Comparison of ENCODE assay signal across 14 cellular contexts in the genomic region with DNA sequence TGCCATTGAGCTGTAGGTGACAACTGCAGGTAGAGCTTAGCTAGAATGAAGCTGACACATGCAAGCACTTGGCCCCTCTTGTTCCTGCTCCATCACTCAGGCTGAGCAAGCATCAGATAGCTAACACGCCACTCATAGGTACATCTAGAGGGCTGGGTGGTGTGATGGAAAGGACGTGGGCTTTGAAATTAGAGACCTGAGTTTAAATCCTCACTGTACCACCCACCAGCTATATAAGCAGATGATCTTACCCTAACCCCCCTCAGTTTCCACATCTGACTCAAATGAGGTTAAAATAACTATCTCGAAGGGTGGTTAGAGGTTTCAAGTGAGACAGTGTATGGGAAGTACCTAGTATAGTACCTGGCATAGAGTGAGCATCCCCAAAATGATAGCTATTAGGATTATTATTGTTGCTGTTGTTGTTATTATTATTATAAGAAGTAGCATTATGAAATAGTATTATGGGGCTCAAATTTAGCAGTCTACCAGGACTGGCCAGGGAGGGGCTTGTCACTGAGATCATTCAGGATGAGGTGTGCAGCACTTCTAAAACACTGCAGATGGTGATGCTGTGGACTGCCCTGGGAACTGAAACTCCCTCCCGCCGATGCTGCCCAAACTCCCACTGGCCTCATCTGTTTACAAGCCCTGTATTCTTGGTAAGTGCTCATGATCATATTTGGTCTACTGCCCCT. TPM values are rescaled to one million over a fixed set of nuclear protein-coding genes. Genes with fewer than 3 reads are reported as not detected.
A peak's percentile ranks its signal among the peaks of the same experiment; 100 is the strongest.
DNase-seq lines count a peak whose midpoint lies in the region; ATAC-seq, FAIRE-seq and TF ChIP-seq lines count a peak whose summit lies in the region.
"Had no signal": no experiment of that assay in that cellular context is flagged by ENCODE, and none has a peak within 500 bp of the region (broad histone marks: within the 10 kb centered on the region; RNA-seq: fewer than 3 reads in every experiment).

No MANE protein-coding gene starts in this region.

- H3K36me3 ChIP-seq in spleen (no peaks in the 10 kb centered on the region), uterus (no peaks in the 10 kb centered on the region), pancreas (no peaks in the 10 kb centered on the region)
- H3K36me3 ChIP-seq: esophagus muscularis mucosa had no signal

- ATAC-seq in HG02623 (IDR thresholded peaks at IDR 0.05; ENCODE audit: unreplicated experiment): peak; percentile 65
- ATAC-seq in HG03439 (IDR thresholded peaks at IDR 0.05; ENCODE audit: unreplicated experiment): peak; percentile 73
- no peak for ATAC-seq in pancreas

- in situ Hi-C loops in GM13977 (cut with MboI; ENCODE audit: low pct_unique_long_range_greater_than_20kb, low sequenced_read_pairs, unreplicated experiment): no loop called here

- H3K9me3 ChIP-seq in spleen: no peaks in the 10 kb centered on the region
- H3K9me3 ChIP-seq in uterus: no peaks in the 10 kb centered on the region
- H3K9me3 ChIP-seq in pancreas: no peaks in the 10 kb centered on the region
- H3K9me3 ChIP-seq: BLaER1 treated with 17β-estradiol and CSF1 and Interleukin-3, amounts not matched to agents 10 nM and 100 nM; esophagus muscularis mucosa; testis had no signal

- intact Hi-C loops in spleen (cut with DNase I; ENCODE audit: low total_unique reads) (no loop called here), uterus (cut with DNase I; ENCODE audit: low total_unique reads) (no loop called here), pancreas (cut with DNase I) (no loop called here)

- peaks cover 0 to 6% (median 0%) of the 10 kb centered on the region in 6 donors for H3K4me1 ChIP-seq in spleen
- H3K4me1 ChIP-seq in uterus: no peaks in the 10 kb centered on the region
- peaks cover 0 to 3% (median 0%) of the 10 kb centered on the region in 3 donors for H3K4me1 ChIP-seq in pancreas
- H3K4me1 ChIP-seq: testis had no signal

- H3K4me3 ChIP-seq in spleen (no peak overlapping the region), uterus (no peak overlapping the region), pancreas (no peak overlapping the region)
- H3K4me3 ChIP-seq: BLaER1 treated with 17β-estradiol and CSF1 and Interleukin-3, amounts not matched to agents 10 nM and 100 nM; esophagus muscularis mucosa; testis had no signal

- H3K27ac ChIP-seq in spleen (no peak overlapping the region), uterus (no peak overlapping the region), pancreas (no peak overlapping the region)
- H3K27ac ChIP-seq: BLaER1 treated with 17β-estradiol and CSF1 and Interleukin-3, amounts not matched to agents 10 nM and 100 nM; esophagus muscularis mucosa; testis had no signal

- no peaks in the 10 kb centered on the region for H3K27me3 ChIP-seq in spleen (replicated peaks in 1 of 7)
- H3K27me3 ChIP-seq in uterus: no peaks in the 10 kb centered on the region
- no peaks in the 10 kb centered on the region for H3K27me3 ChIP-seq in pancreas
- H3K27me3 ChIP-seq: BLaER1 treated with 17β-estradiol and CSF1 and Interleukin-3, amounts not matched to agents 10 nM and 100 nM; esophagus muscularis mucosa; testis had no signal

- TF ChIP-seq CTCF in GM13977 (IDR thresholded peaks at IDR 0.05; ENCODE audit: extremely low read depth, insufficient read depth, missing control alignments) (no peak), spleen (IDR thresholded peaks at IDR 0.05 in 8 of 11, conservative IDR thresholded peaks at IDR 0.05 in 3 of 11) (no peak), uterus (IDR thresholded peaks at IDR 0.05) (no peak), pancreas (IDR thresholded peaks at IDR 0.05) (no peak)

- TF ChIP-seq POLR2A in GM19193 (IDR thresholded peaks at IDR 0.05; ENCODE audit: extremely low read depth, insufficient read depth, insufficient read length): peak; percentile 31
- no peak for TF ChIP-seq POLR2A in spleen (IDR thresholded peaks at IDR 0.05)
- TF ChIP-seq POLR2A in uterus (IDR thresholded peaks at IDR 0.05): no peak

- WGBS in spleen, 5 donors: 79 to 92% (median 81%) methylated on average over 5 of the region's 5 CpGs
- WGBS in pancreas, 2 donors: 93 to 94% methylated on average over 5 of the region's 5 CpGs

- DNase-seq in GM13977 (ENCODE audit: low spot score) (peak; percentile 20), spleen (no peak), uterus (no peak), SKM-1 (lab: John Stamatoyannopoulos, UW; ENCODE audit: unreplicated experiment) (no peak), pancreas (no peak)
- DNase-seq: islet precursor cell, NCI-H446 treated with DMSO at 0.1 percent for 48 hours, testis had no signal

- no peak for FAIRE-seq in pancreas (lab: Jason Lieb, UNC)

RNA-seq across cellular contexts. Expression of a gene that starts 59.0 kb away (rescaled TPM):
- total RNA-seq in spleen: 1 to 10 TPM in 5 of 7 donors, under 1 TPM in 2; 0.47 to 2.9 (median 1.1) TPM
- 1 to 10 TPM; 1.1 to 3.7 (median 2.3) TPM for polyA plus RNA-seq in spleen
- total RNA-seq in uterus: 1 to 10 TPM in 1 of 4 donors, not detected in 3; 1.4 TPM
- under 1 TPM in 5 of 6 donors, not detected in 1; 0.09 to 0.47 (median 0.14) TPM for total RNA-seq in pancreas
- 1 to 10 TPM in 1 of 2 donors, under 1 TPM in 1; 0.76 to 3.4 TPM for polyA plus RNA-seq in pancreas
- total RNA-seq: neural crest cell had no signal

Comparison
In these comparisons a context has a peak if more than half of its experiments do, and no peak if none do; other contexts are left out.
1. ATAC-seq: peak in HG02623 (single experiment) and HG03439 (single experiment); none in pancreas (0 of 4).